Comparison of ENCODE assay signal across 8 cellular contexts in the genomic region with DNA sequence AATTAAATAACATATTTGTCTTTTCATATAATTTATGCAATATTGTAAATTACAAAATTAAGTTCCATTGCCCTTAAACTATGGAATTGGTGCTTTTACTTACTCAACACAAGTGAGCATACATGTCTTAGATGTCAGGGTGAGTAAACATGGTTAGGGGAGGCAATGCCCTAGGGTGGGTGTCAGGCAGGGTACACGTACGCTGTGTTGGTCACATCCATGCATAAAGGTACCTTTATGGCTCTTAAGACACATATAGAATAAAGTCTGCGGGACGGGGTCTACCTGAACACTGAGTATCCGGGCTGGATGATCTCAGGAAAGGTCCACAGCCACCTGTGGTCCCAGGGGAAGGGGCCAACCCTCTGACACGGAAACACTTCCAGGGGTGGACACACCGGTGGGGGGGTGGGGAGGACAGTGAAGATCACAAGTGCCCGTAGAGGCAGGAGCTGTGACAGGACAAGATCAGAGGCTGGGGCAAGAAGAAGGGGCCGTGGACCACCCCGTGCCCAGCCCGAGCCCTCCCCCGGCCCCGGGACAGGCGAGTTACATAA. TPM values are rescaled to one million over a fixed set of nuclear protein-coding genes. Genes with fewer than 3 reads are reported as not detected.
DNase-seq lines count a peak whose midpoint lies in the region; ATAC-seq and TF ChIP-seq lines count a peak whose summit lies in the region.

No MANE protein-coding gene starts in this region.

- peak overlapping the region; percentile 92 for H3K4me3 ChIP-seq in KMS-11 (IDR thresholded peaks at IDR 0.05; ENCODE audit: insufficient read depth, low read depth, low read length)
- peak overlapping the region; percentile 86 to 99 (median 98) for H3K4me3 ChIP-seq in heart right ventricle
- H3K4me3 ChIP-seq in skeletal muscle tissue (ENCODE audit: low read length in 3 of 3): peak overlapping the region; percentile 82 to 85 (median 83)

- peak overlapping the region; percentile 93 for H3K27ac ChIP-seq in KMS-11
- H3K27ac ChIP-seq in heart right ventricle: peak overlapping the region; percentile 72 to 97 (median 92)
- peak overlapping the region; percentile 31 for H3K27ac ChIP-seq in skeletal muscle tissue (ENCODE audit: low read depth, low read length)

- peaks cover 16% of the 10 kb centered on the region for H3K36me3 Mint-ChIP-seq in Calu3 (ENCODE audit: insufficient read depth, unreplicated experiment)
- no peaks in the 10 kb centered on the region for H3K36me3 Mint-ChIP-seq in activated T-helper 17 cell treated with anti-CD3 and anti-CD28 coated beads, Interleukin-2, amount 50 U/mL, for 72 hours (ENCODE audit: low read depth)

- H4K20me1 ChIP-seq in KMS-11 (ENCODE audit: insufficient read depth): no peaks in the 10 kb centered on the region

- H3K79me2 ChIP-seq in KMS-11 (ENCODE audit: insufficient read depth, low read depth): peaks cover 55% of the 10 kb centered on the region

- H3K4me1 ChIP-seq in KMS-11 (ENCODE audit: low read depth, poor library complexity, severe bottlenecking) (peaks cover 33% of the 10 kb centered on the region), heart right ventricle (peaks cover 2 to 34% (median 20%) of the 10 kb centered on the region in 9 donors), skeletal muscle tissue (ENCODE audit: control insufficient read depth in 3 of 3, insufficient read depth in 3 of 3, low read length in 3 of 3) (peaks cover 8 to 12% (median 10%) of the 10 kb centered on the region in 3 donors)

- no peaks in the 10 kb centered on the region for H3K27me3 Mint-ChIP-seq in Calu3 (ENCODE audit: unreplicated experiment)
- peaks cover 12% of the 10 kb centered on the region for H3K27me3 Mint-ChIP-seq in activated T-helper 17 cell treated with anti-CD3 and anti-CD28 coated beads, Interleukin-2, amount 50 U/mL, for 72 hours

- H3K27ac Mint-ChIP-seq in Calu3 (ENCODE audit: unreplicated experiment): peak overlapping the region; percentile 31
- peak overlapping the region; percentile 79 for H3K27ac Mint-ChIP-seq in activated T-helper 17 cell treated with anti-CD3 and anti-CD28 coated beads, Interleukin-2, amount 50 U/mL, for 72 hours

- ATAC-seq in GM21515 (IDR thresholded peaks at IDR 0.05; ENCODE audit: unreplicated experiment) (peak; percentile 18), heart right ventricle (peak; percentile 15 to 64 (median 41))
- ATAC-seq in activated T-helper 17 cell treated with anti-CD3 and anti-CD28 coated beads, Interleukin-2, amount 50 U/mL, for 72 hours (replicated peaks): no peak

- H2AFZ ChIP-seq in KMS-11 (ENCODE audit: low read depth): peak overlapping the region; percentile 99

- 4% methylated on average over 14 of the region's 14 CpGs for WGBS in heart right ventricle, 2 donors

- intact Hi-C loops in Calu3 (cut with micrococcal nuclease; ENCODE audit: unreplicated experiment): no loop called here
- intact Hi-C loops in heart right ventricle (cut with DNase I): loop anchor here in 1 of 10 donors (5.0 kb wide), 1 partner anchor 99 kb away; the partner anchor contains the start of gene PARP1

- H3K9me3 ChIP-seq in heart right ventricle (no peaks in the 10 kb centered on the region), skeletal muscle tissue (ENCODE audit: control insufficient read depth in 3 of 3, low read length in 3 of 3) (no peaks in the 10 kb centered on the region)

- no peaks in the 10 kb centered on the region for H3K27me3 ChIP-seq in KMS-11 (ENCODE audit: insufficient read depth, low read depth)
- H3K27me3 ChIP-seq in heart right ventricle: no peaks in the 10 kb centered on the region
- H3K27me3 ChIP-seq in skeletal muscle tissue (ENCODE audit: control insufficient read depth in 3 of 3, insufficient read depth in 3 of 3, low read length in 3 of 3): no peaks in the 10 kb centered on the region

- DNase-seq in Calu3: peak; percentile 47
- peak in 1 of 2 donors; percentile 44 for DNase-seq in heart right ventricle
- DNase-seq in NK-92 (lab: John Stamatoyannopoulos, UW; ENCODE audit: unreplicated experiment): no peak
- no peak for DNase-seq in DMS 273 (lab: John Stamatoyannopoulos, UW; ENCODE audit: unreplicated experiment)

- H3K4me3 Mint-ChIP-seq in Calu3 (ENCODE audit: low read depth, unreplicated experiment): peak overlapping the region; percentile 84
- peak overlapping the region; percentile 84 for H3K4me3 Mint-ChIP-seq in activated T-helper 17 cell treated with anti-CD3 and anti-CD28 coated beads, Interleukin-2, amount 50 U/mL, for 72 hours

- BruUV-seq in Calu3 (replicated peaks; lab: Mats Ljungman, UMichigan): no TSS peak

- H3K4me1 Mint-ChIP-seq in Calu3 (ENCODE audit: low read depth, unreplicated experiment): peaks cover 19% of the 10 kb centered on the region
- no peaks in the 10 kb centered on the region for H3K4me1 Mint-ChIP-seq in activated T-helper 17 cell treated with anti-CD3 and anti-CD28 coated beads, Interleukin-2, amount 50 U/mL, for 72 hours

- peak overlapping the region; percentile 98 for H3K4me2 ChIP-seq in KMS-11

- H3K36me3 ChIP-seq in KMS-11 (ENCODE audit: insufficient read depth) (no peaks in the 10 kb centered on the region), heart right ventricle (no peaks in the 10 kb centered on the region), skeletal muscle tissue (ENCODE audit: control insufficient read depth in 3 of 3, insufficient read depth in 3 of 3, low read length in 3 of 3) (no peaks in the 10 kb centered on the region)

- no peaks in the 10 kb centered on the region for H3K9me3 Mint-ChIP-seq in Calu3 (ENCODE audit: low read depth, unreplicated experiment)
- no peaks in the 10 kb centered on the region for H3K9me3 Mint-ChIP-seq in activated T-helper 17 cell treated with anti-CD3 and anti-CD28 coated beads, Interleukin-2, amount 50 U/mL, for 72 hours

- CTCF ChIA-PET in Calu3 (lab: Charles Lee): interaction anchor here (1.4 kb wide), 1 partner anchor 25 kb away, joined by 10 read pairs; no protein-coding TSS in a partner anchor

- TF ChIP-seq CTCF in Calu3 (IDR thresholded peaks at IDR 0.05; ENCODE audit: unreplicated experiment): no peak
- no peak for TF ChIP-seq CTCF in KMS-11 (conservative IDR thresholded peaks at IDR 0.05; ENCODE audit: low read depth, low read length)
- TF ChIP-seq CTCF in heart right ventricle (IDR thresholded peaks at IDR 0.05): no peak

- peak overlapping the region; percentile 99 for H3K9ac ChIP-seq in KMS-11
- H3K9ac ChIP-seq in skeletal muscle tissue (ENCODE audit: low read depth in 1 of 3, low read length in 3 of 3): peak overlapping the region; percentile 82 to 88 (median 86)

RNA-seq across cellular contexts. Expression of gene LIN9, which starts 0.7 kb away (rescaled TPM):
- total RNA-seq in Calu3 (2022): 13.6 and 14.3 TPM in 2 replicates
- 10 to 100 TPM in 1 of 2 donors, 1 to 10 TPM in 1; 5.5 to 10.3 TPM for total RNA-seq in activated T-helper 17 cell treated with anti-CD3 and anti-CD28 coated beads, Interleukin-2, amount 50 U/mL, for 72 hours
- 10 to 100 TPM in 9 of 10 donors, 1 to 10 TPM in 1; 7.9 to 25.6 (median 19.2) TPM for total RNA-seq in heart right ventricle
- polyA plus RNA-seq in heart right ventricle: 10 to 100 TPM in 1 of 2 donors, 1 to 10 TPM in 1; 5.8 to 17.5 TPM
- total RNA-seq in skeletal muscle tissue: 6.8 TPM

Comparison
In these comparisons a context has a peak if more than half of its experiments do, and no peak if none do; other contexts are left out.
1. H3K27ac ChIP-seq: peak in every context shown above with its lines; median percentile 93 in KMS-11; 92 in heart right ventricle; 31 in skeletal muscle tissue.